Comparison of ENCODE assay signal across 1 cellular context in genomic region chr18:38427234-38427633, GRCh38.
TF ChIP-seq lines count a peak whose summit lies in the region.

No MANE protein-coding gene starts in this region.

TF ChIP-seq in SK-N-SH treated with all-trans-retinoic acid at 6 μM for 48 hours, 23 proteins besides CTCF, POLR2A, EP300 and RAD21 (continued from another document):
- TF ChIP-seq RARB (CRISPR knock-in tag; IDR thresholded peaks at IDR 0.05) (no peak), GLIS3 (CRISPR knock-in tag; IDR thresholded peaks at IDR 0.05) (no peak), TCF4 (CRISPR knock-in tag; IDR thresholded peaks at IDR 0.05; ENCODE audit: borderline replicate concordance) (no peak), ZFP3 (CRISPR knock-in tag; IDR thresholded peaks at IDR 0.05) (no peak), PATZ1 (CRISPR knock-in tag; IDR thresholded peaks at IDR 0.05; ENCODE audit: borderline replicate concordance) (no peak)
